In the genomic region with DNA sequence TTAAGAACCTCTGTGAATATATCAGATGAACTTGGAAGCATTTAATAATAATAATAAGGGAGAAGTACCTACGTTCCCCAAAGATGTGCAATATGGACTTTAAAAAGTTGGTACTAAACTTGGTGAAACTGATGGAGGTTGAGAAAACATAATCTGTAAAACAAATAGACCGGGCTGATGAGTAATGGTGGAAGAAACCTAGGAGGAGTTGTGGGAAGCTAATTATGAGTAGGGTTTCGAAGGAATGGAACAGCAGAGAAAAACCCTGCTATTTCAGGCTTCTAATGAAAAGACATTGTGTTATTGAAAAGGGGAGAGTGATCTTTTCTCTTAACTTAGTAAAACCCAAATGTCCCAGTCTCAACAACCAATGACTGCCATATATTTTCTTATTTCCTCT, we compare ENCODE assay signal across 17 cellular contexts.
"Had no signal": no experiment of that assay in that cellular context is flagged by ENCODE, and none has a peak within 500 bp of the region (broad histone marks: within the 10 kb centered on the region; RNA-seq: fewer than 3 reads in every experiment).

No MANE protein-coding gene starts in this region.

- H3K36me3 ChIP-seq: right atrium auricular region had no signal

- H3K27ac Mint-ChIP-seq: activated CD4-positive, alpha-beta memory T cell treated with anti-CD3 and anti-CD28 coated beads, Interleukin-2, amount 10 ng/mL, durations not matched to agents 7 days and 5 days; activated CD4-positive, alpha-beta T cell treated with anti-CD3 and anti-CD28 coated beads for 36 hours; brain; endodermal cell; immature natural killer cell; naive B cell; stimulated activated naive B cell treated with anti-CD40 and anti-IgM and Interleukin-4, amounts not matched to agents 10 μg/mL and 1 μg/mL and 100 μg/mL, for 72 hours had no signal

- H3K27ac ChIP-seq: right atrium auricular region, VCaP had no signal

- H3K27me3 ChIP-seq: right atrium auricular region had no signal

- H3K36me3 Mint-ChIP-seq: brain, immature natural killer cell had no signal

- H3K27me3 Mint-ChIP-seq: activated CD4-positive, alpha-beta memory T cell treated with anti-CD3 and anti-CD28 coated beads, Interleukin-2, amount 10 ng/mL, durations not matched to agents 7 days and 5 days; brain; stimulated activated naive B cell treated with anti-CD40 and anti-IgM and Interleukin-4, amounts not matched to agents 10 μg/mL and 1 μg/mL and 100 μg/mL, for 72 hours had no signal

- H3K4me3 Mint-ChIP-seq: activated CD4-positive, alpha-beta memory T cell treated with anti-CD3 and anti-CD28 coated beads, Interleukin-2, amount 10 ng/mL, durations not matched to agents 7 days and 5 days; activated CD4-positive, alpha-beta T cell treated with anti-CD3 and anti-CD28 coated beads for 36 hours; brain; endodermal cell; immature natural killer cell; naive B cell; stimulated activated naive B cell treated with anti-CD40 and anti-IgM and Interleukin-4, amounts not matched to agents 10 μg/mL and 1 μg/mL and 100 μg/mL, for 72 hours had no signal

- H3K4me1 Mint-ChIP-seq: activated CD4-positive, alpha-beta memory T cell treated with anti-CD3 and anti-CD28 coated beads, Interleukin-2, amount 10 ng/mL, durations not matched to agents 7 days and 5 days; activated CD4-positive, alpha-beta T cell treated with anti-CD3 and anti-CD28 coated beads for 36 hours; brain; immature natural killer cell; naive B cell; stimulated activated naive B cell treated with anti-CD40 and anti-IgM and Interleukin-4, amounts not matched to agents 10 μg/mL and 1 μg/mL and 100 μg/mL, for 72 hours had no signal

- H3K4me1 ChIP-seq: right atrium auricular region had no signal

- DNase-seq: activated CD4-positive, alpha-beta memory T cell treated with anti-CD3 and anti-CD28 coated beads, Interleukin-2, amount 10 ng/mL, durations not matched to agents 7 days and 5 days; activated CD4-positive, alpha-beta T cell treated with anti-CD3 and anti-CD28 coated beads for 36 hours; activated T-cell treated with anti-CD3 and anti-CD28 coated beads, Interleukin-2, amount 50 U/mL, for 48 hours; cerebellar nuclear complex; endodermal cell; immature natural killer cell; left cardiac atrium; naive B cell; posterior cingulate gyrus; stimulated activated CD4-positive, alpha-beta T cell treated with anti-CD3 and anti-CD28 coated beads, Interleukin-1b, Interleukin-23, amount 100 ng/mL, for 48 hours; stimulated activated naive B cell treated with anti-CD40 and anti-IgM and Interleukin-4, amounts not matched to agents 10 μg/mL and 1 μg/mL and 100 μg/mL, for 72 hours; T1000; trophoblast cell had no signal

- ATAC-seq: activated CD4-positive, alpha-beta T cell treated with anti-CD3 and anti-CD28 coated beads for 36 hours; left cardiac atrium; stimulated activated naive B cell treated with anti-CD40 and anti-IgM and Interleukin-4, amounts not matched to agents 10 μg/mL and 1 μg/mL and 100 μg/mL, for 72 hours had no signal

- H3K4me3 ChIP-seq: lung, right atrium auricular region had no signal
